Comparison of ENCODE assay signal across 16 cellular contexts in the genomic region with DNA sequence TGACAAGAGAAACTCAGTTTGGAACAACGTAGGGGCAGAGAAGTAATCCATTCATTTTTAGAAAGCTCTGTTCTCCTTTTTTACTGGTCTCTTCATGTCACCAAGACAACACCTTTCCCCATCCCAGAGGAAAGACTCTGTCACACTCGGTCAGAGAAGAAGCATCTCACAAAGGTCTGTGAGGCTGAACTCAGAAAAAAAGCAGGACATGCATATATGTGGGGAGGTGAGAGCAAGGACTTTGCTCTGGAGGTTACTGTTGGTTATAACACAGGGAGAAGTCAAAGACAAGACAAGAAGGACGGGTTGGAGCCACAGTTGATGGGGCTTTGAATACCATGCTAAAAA.
"Had no signal": no experiment of that assay in that cellular context is flagged by ENCODE, and none has a peak within 500 bp of the region (broad histone marks: within the 10 kb centered on the region; RNA-seq: fewer than 3 reads in every experiment).

No MANE protein-coding gene starts in this region.

- H3K4me1 ChIP-seq: left lung, parathyroid adenoma, upper lobe of right lung had no signal

- H3K27ac Mint-ChIP-seq: activated naive CD4-positive, alpha-beta T cell treated with anti-CD3 and anti-CD28 coated beads, Interleukin-2, amount 50 U/mL, for 24 hours; dendritic cell treated with granulocyte-macrophage colony-stimulating factor and Interleukin-4, amounts not matched to agents 40 ng/mL and 50 ng/mL, for 4 days; effector memory CD8-positive, alpha-beta T cell; memory B cell; stimulated activated memory B cell treated with anti-CD40 and anti-IgM and Interleukin-4, amounts not matched to agents 10 μg/mL and 1 μg/mL and 100 μg/mL, for 72 hours had no signal

- H3K36me3 ChIP-seq: left lung, right atrium auricular region, upper lobe of right lung had no signal

- H3K4me3 Mint-ChIP-seq: activated naive CD4-positive, alpha-beta T cell treated with anti-CD3 and anti-CD28 coated beads, Interleukin-2, amount 50 U/mL, for 24 hours; dendritic cell treated with granulocyte-macrophage colony-stimulating factor and Interleukin-4, amounts not matched to agents 40 ng/mL and 50 ng/mL, for 4 days; effector memory CD8-positive, alpha-beta T cell; memory B cell; neural crest cell; stimulated activated memory B cell treated with anti-CD40 and anti-IgM and Interleukin-4, amounts not matched to agents 10 μg/mL and 1 μg/mL and 100 μg/mL, for 72 hours had no signal

- H3K4me1 Mint-ChIP-seq: activated naive CD4-positive, alpha-beta T cell treated with anti-CD3 and anti-CD28 coated beads, Interleukin-2, amount 50 U/mL, for 24 hours; stimulated activated memory B cell treated with anti-CD40 and anti-IgM and Interleukin-4, amounts not matched to agents 10 μg/mL and 1 μg/mL and 100 μg/mL, for 72 hours had no signal

- H3K4me3 ChIP-seq: left lung, right atrium auricular region, smooth muscle cell, upper lobe of right lung had no signal

- H3K27me3 Mint-ChIP-seq: activated naive CD4-positive, alpha-beta T cell treated with anti-CD3 and anti-CD28 coated beads, Interleukin-2, amount 50 U/mL, for 24 hours; dendritic cell treated with granulocyte-macrophage colony-stimulating factor and Interleukin-4, amounts not matched to agents 40 ng/mL and 50 ng/mL, for 4 days; memory B cell; stimulated activated memory B cell treated with anti-CD40 and anti-IgM and Interleukin-4, amounts not matched to agents 10 μg/mL and 1 μg/mL and 100 μg/mL, for 72 hours had no signal

- DNase-seq: effector memory CD8-positive, alpha-beta T cell; glutamatergic neuron; left lung; stimulated activated CD4-positive, alpha-beta T cell treated with anti-CD3 and anti-CD28 coated beads, Interleukin-1b, Interleukin-23, amount 100 ng/mL, for 48 hours; substantia nigra; T-helper 2 cell; upper lobe of right lung had no signal

- H3K27ac ChIP-seq: left lung, parathyroid adenoma, right atrium auricular region, upper lobe of right lung had no signal

- H3K27me3 ChIP-seq: left lung, right atrium auricular region, upper lobe of right lung had no signal

- H3K36me3 Mint-ChIP-seq: activated naive CD4-positive, alpha-beta T cell treated with anti-CD3 and anti-CD28 coated beads, Interleukin-2, amount 50 U/mL, for 24 hours; memory B cell; stimulated activated memory B cell treated with anti-CD40 and anti-IgM and Interleukin-4, amounts not matched to agents 10 μg/mL and 1 μg/mL and 100 μg/mL, for 72 hours had no signal

- H3K9me3 Mint-ChIP-seq: activated naive CD4-positive, alpha-beta T cell treated with anti-CD3 and anti-CD28 coated beads, Interleukin-2, amount 50 U/mL, for 24 hours; dendritic cell treated with granulocyte-macrophage colony-stimulating factor and Interleukin-4, amounts not matched to agents 40 ng/mL and 50 ng/mL, for 4 days; effector memory CD8-positive, alpha-beta T cell; memory B cell; stimulated activated memory B cell treated with anti-CD40 and anti-IgM and Interleukin-4, amounts not matched to agents 10 μg/mL and 1 μg/mL and 100 μg/mL, for 72 hours had no signal

- ATAC-seq: activated CD4-positive, CD25-positive, alpha-beta regulatory T cell treated with anti-CD3 and anti-CD28 coated beads, Interleukin-2, amount 50 U/mL, for 24 hours; effector memory CD8-positive, alpha-beta T cell; stimulated activated memory B cell treated with anti-CD40 and anti-IgM and Interleukin-4, amounts not matched to agents 10 μg/mL and 1 μg/mL and 100 μg/mL, for 72 hours had no signal

- H3K9me3 ChIP-seq: left lung, right atrium auricular region, upper lobe of right lung had no signal
